In genomic region chr17:40482722-40483121, GRCh38 we compare ENCODE assay signal across 18 cellular contexts. TPM values are rescaled to one million over a fixed set of nuclear protein-coding genes. Genes with fewer than 3 reads are reported as not detected.
DNase-seq lines count a peak whose midpoint lies in the region; ATAC-seq, FAIRE-seq and TF ChIP-seq lines count a peak whose summit lies in the region.
"Had no signal": no experiment of that assay in that cellular context is flagged by ENCODE, and none has a peak within 500 bp of the region (broad histone marks: within the 10 kb centered on the region; RNA-seq: fewer than 3 reads in every experiment).

No MANE protein-coding gene starts in this region.

- no peak for DNase-seq in activated naive CD4-positive, alpha-beta T cell treated with anti-CD3 and anti-CD28 coated beads for 36 hours
- DNase-seq in activated naive CD4-positive, alpha-beta T cell treated with anti-CD3 and anti-CD28 coated beads, Interleukin-2, amount 50 U/mL, for 16 hours, result no peak
- DNase-seq in T-helper 17 cell, result no peak
- peak; percentile 61 for DNase-seq in bronchial epithelial cell (ENCODE audit: low read depth)
- no peak for DNase-seq in COLO668 (lab: John Stamatoyannopoulos, UW; ENCODE audit: unreplicated experiment)
- no peak for DNase-seq in mesothelial cell of epicardium (ENCODE audit: low spot score in 2 of 2, unreplicated experiment in 2 of 2)
- DNase-seq in putamen (ENCODE audit: low spot score), result no peak
- DNase-seq: amniotic stem cell; colonic mucosa; GM23248; NCI-H146; occipital lobe; stimulated activated CD4-positive, alpha-beta T cell treated with anti-CD3 and anti-CD28 coated beads, Interleukin-2, amount 100 ng/mL, for 48 hours; stimulated activated CD8-positive, alpha-beta memory T cell treated with anti-CD3 and anti-CD28 coated beads, Interleukin-4, amount 100 ng/mL, for 48 hours had no signal

- H3K36me3 ChIP-seq in bronchial epithelial cell (ENCODE audit: control insufficient read depth, insufficient read depth, low read length), result peaks cover 60% of the 10 kb centered on the region
- H3K36me3 ChIP-seq: colonic mucosa, SJSA1 had no signal

- H3K4me3 Mint-ChIP-seq in activated naive CD4-positive, alpha-beta T cell treated with anti-CD3 and anti-CD28 coated beads for 36 hours, result no peak overlapping the region
- H3K4me3 Mint-ChIP-seq in T-helper 17 cell (peak overlapping the region; percentile 31), mesothelial cell of epicardium (no peak overlapping the region)
- no peak overlapping the region for H3K4me3 Mint-ChIP-seq in stimulated activated memory B cell treated with anti-CD40 and anti-IgM and Interleukin-4, amounts not matched to agents 10 μg/mL and 1 μg/mL and 100 μg/mL, for 72 hours
- H3K4me3 Mint-ChIP-seq: type B pancreatic cell had no signal

- peaks cover 1% of the 10 kb centered on the region for H3K36me3 Mint-ChIP-seq in activated naive CD4-positive, alpha-beta T cell treated with anti-CD3 and anti-CD28 coated beads for 36 hours (ENCODE audit: low read depth)
- H3K36me3 Mint-ChIP-seq in T-helper 17 cell (ENCODE audit: low read depth) (no peaks in the 10 kb centered on the region), mesothelial cell of epicardium (no peaks in the 10 kb centered on the region)
- H3K36me3 Mint-ChIP-seq in stimulated activated memory B cell treated with anti-CD40 and anti-IgM and Interleukin-4, amounts not matched to agents 10 μg/mL and 1 μg/mL and 100 μg/mL, for 72 hours, result no peaks in the 10 kb centered on the region
- H3K36me3 Mint-ChIP-seq: type B pancreatic cell had no signal

- H3K9me3 ChIP-seq in T-helper 17 cell (ENCODE audit: control insufficient read depth, low read length, poor library complexity, severe bottlenecking), result no peaks in the 10 kb centered on the region
- H3K9me3 ChIP-seq: colonic mucosa, SJSA1 had no signal

- CTCF ChIA-PET in activated naive CD4-positive, alpha-beta T cell treated with anti-CD3 and anti-CD28 coated beads for 36 hours (lab: Charles Lee), result interaction anchor here (0.5 to 8.0 kb wide), 3 partner anchors 50 to 175 kb away, joined by 3 to 112 read pairs (median 3); no protein-coding TSS in a partner anchor

- no peaks in the 10 kb centered on the region for H3K9me3 Mint-ChIP-seq in activated naive CD4-positive, alpha-beta T cell treated with anti-CD3 and anti-CD28 coated beads for 36 hours
- H3K9me3 Mint-ChIP-seq in stimulated activated memory B cell treated with anti-CD40 and anti-IgM and Interleukin-4, amounts not matched to agents 10 μg/mL and 1 μg/mL and 100 μg/mL, for 72 hours, result no peaks in the 10 kb centered on the region
- H3K9me3 Mint-ChIP-seq in mesothelial cell of epicardium, result no peaks in the 10 kb centered on the region
- H3K9me3 Mint-ChIP-seq: type B pancreatic cell had no signal

- TF ChIP-seq CTCF in bronchial epithelial cell (IDR thresholded peaks at IDR 0.05; ENCODE audit: insufficient read depth, low read length, severe bottlenecking), result no peak
- TF ChIP-seq CTCF in mesothelial cell of epicardium (IDR thresholded peaks at IDR 0.05; ENCODE audit: unreplicated experiment), result no peak

- ATAC-seq in T-helper 17 cell, result no peak
- no peak for ATAC-seq in stimulated activated memory B cell treated with anti-CD40 and anti-IgM and Interleukin-4, amounts not matched to agents 10 μg/mL and 1 μg/mL and 100 μg/mL, for 72 hours
- ATAC-seq: GM12878 had no signal

- H3K4me1 Mint-ChIP-seq in activated naive CD4-positive, alpha-beta T cell treated with anti-CD3 and anti-CD28 coated beads for 36 hours (ENCODE audit: low read depth), result peaks cover 75% of the 10 kb centered on the region
- H3K4me1 Mint-ChIP-seq in T-helper 17 cell (peaks cover 58% of the 10 kb centered on the region), mesothelial cell of epicardium (peaks cover 20% of the 10 kb centered on the region)
- H3K4me1 Mint-ChIP-seq in stimulated activated memory B cell treated with anti-CD40 and anti-IgM and Interleukin-4, amounts not matched to agents 10 μg/mL and 1 μg/mL and 100 μg/mL, for 72 hours, result peaks cover 39% of the 10 kb centered on the region

- FAIRE-seq in bronchial epithelial cell (lab: Jason Lieb, UNC), result no peak
- FAIRE-seq: GM12878 had no signal

- H3K27ac Mint-ChIP-seq in activated naive CD4-positive, alpha-beta T cell treated with anti-CD3 and anti-CD28 coated beads for 36 hours, result peak overlapping the region; percentile 60
- peak overlapping the region; percentile 96 for H3K27ac Mint-ChIP-seq in T-helper 17 cell
- peak overlapping the region; percentile 57 for H3K27ac Mint-ChIP-seq in stimulated activated memory B cell treated with anti-CD40 and anti-IgM and Interleukin-4, amounts not matched to agents 10 μg/mL and 1 μg/mL and 100 μg/mL, for 72 hours
- H3K27ac Mint-ChIP-seq in mesothelial cell of epicardium, result no peak overlapping the region
- H3K27ac Mint-ChIP-seq: type B pancreatic cell had no signal

- no peak overlapping the region for H3K4me3 ChIP-seq in bronchial epithelial cell (ENCODE audit: low read depth, low read length)
- H3K4me3 ChIP-seq: colonic mucosa, GM12878, GM23248, SJSA1 had no signal

- H3K27me3 ChIP-seq in bronchial epithelial cell (ENCODE audit: control insufficient read depth, insufficient read depth, low read length), result no peaks in the 10 kb centered on the region
- H3K27me3 ChIP-seq: colonic mucosa, SJSA1 had no signal

- intact Hi-C loops in activated naive CD4-positive, alpha-beta T cell treated with anti-CD3 and anti-CD28 coated beads for 36 hours (cut with micrococcal nuclease), result no loop called here

- no peaks in the 10 kb centered on the region for H3K27me3 Mint-ChIP-seq in activated naive CD4-positive, alpha-beta T cell treated with anti-CD3 and anti-CD28 coated beads for 36 hours (ENCODE audit: low read depth)
- H3K27me3 Mint-ChIP-seq in T-helper 17 cell (no peaks in the 10 kb centered on the region), mesothelial cell of epicardium (ENCODE audit: low read depth) (no peaks in the 10 kb centered on the region)
- H3K27me3 Mint-ChIP-seq in stimulated activated memory B cell treated with anti-CD40 and anti-IgM and Interleukin-4, amounts not matched to agents 10 μg/mL and 1 μg/mL and 100 μg/mL, for 72 hours, result no peaks in the 10 kb centered on the region

RNA-seq across cellular contexts. Expression of gene TNS4, which starts 18.7 kb away (rescaled TPM):
- 1 to 10 TPM; 4.7 to 5.9 TPM for total RNA-seq in activated naive CD4-positive, alpha-beta T cell treated with anti-CD3 and anti-CD28 coated beads for 36 hours
- 1 to 10 TPM in 1 of 2 donors, under 1 TPM in 1; 0.77 to 1.7 TPM for total RNA-seq in T-helper 17 cell
- 22.0 and 27.1 TPM in 2 replicates for total RNA-seq in bronchial epithelial cell
- total RNA-seq in mesothelial cell of epicardium, result 0.07 TPM in 1 of 3 replicates, not detected in the others
- total RNA-seq: GM23248, occipital lobe, SJSA1 had no signal

RNA-seq across cellular contexts. Expression of gene IGFBP4, which starts 39.5 kb away (rescaled TPM):
- total RNA-seq in activated naive CD4-positive, alpha-beta T cell treated with anti-CD3 and anti-CD28 coated beads for 36 hours, result 1 to 10 TPM; 8.8 to 9.2 TPM
- total RNA-seq in T-helper 17 cell (1 to 10 TPM; 5.7 to 7.0 TPM), bronchial epithelial cell (17.3 and 21.9 TPM in 2 replicates), mesothelial cell of epicardium (106 to 111 TPM (median 108 TPM) in 3 replicates)
